Comparison of ENCODE assay signal across 16 cellular contexts in the genomic region with DNA sequence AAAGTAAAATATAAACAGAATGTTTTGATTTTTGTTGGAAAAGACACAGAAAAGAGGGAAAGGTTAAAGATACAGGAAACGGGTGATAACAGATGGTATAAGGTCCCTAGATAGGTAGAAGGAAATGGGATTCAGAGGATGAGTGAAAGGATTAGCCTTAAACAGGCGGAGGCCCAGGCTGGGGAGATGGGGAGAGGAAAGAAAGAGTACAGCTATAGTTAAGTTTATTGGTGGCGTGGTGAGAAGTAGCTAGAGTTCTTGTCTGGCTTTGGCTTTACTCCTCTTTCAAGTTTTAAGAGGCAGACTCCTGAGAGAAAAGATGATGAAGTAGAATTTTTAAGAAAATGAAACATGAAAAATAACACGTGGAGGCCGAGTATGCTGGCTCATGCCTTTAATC. TPM values are rescaled to one million over a fixed set of nuclear protein-coding genes. Genes with fewer than 3 reads are reported as not detected.
DNase-seq lines count a peak whose midpoint lies in the region; ATAC-seq and TF ChIP-seq lines count a peak whose summit lies in the region.
"Had no signal": no experiment of that assay in that cellular context is flagged by ENCODE, and none has a peak within 500 bp of the region (broad histone marks: within the 10 kb centered on the region; RNA-seq: fewer than 3 reads in every experiment).

No MANE protein-coding gene starts in this region.

- peak; percentile 23; the same call in 1 of the 3 replicates for ATAC-seq in GM23338
- no peak for ATAC-seq in activated T-cell treated with anti-CD3 and anti-CD28 coated beads, Interleukin-2, amount 50 U/mL, for 4 hours
- ATAC-seq: activated CD4-positive, CD25-positive, alpha-beta regulatory T cell treated with anti-CD3 and anti-CD28 coated beads, Interleukin-2, amount 50 U/mL, for 24 hours; left cardiac atrium; pancreas had no signal

- peaks cover 4 to 88% (median 42%) of the 10 kb centered on the region in 11 experiments; a peak in 19 of 22 replicates for H3K36me3 ChIP-seq in BLaER1 treated with 17β-estradiol and CSF1 and Interleukin-3, amounts not matched to agents 10 nM and 100 nM
- H3K36me3 ChIP-seq in GM23338 (ENCODE audit: insufficient read depth) (no peaks in the 10 kb centered on the region), OCI-LY3 (replicated peaks; ENCODE audit: low read depth, low read length) (peaks cover 17% of the 10 kb centered on the region)
- H3K36me3 ChIP-seq: brain microvascular endothelial cell, pancreas, upper lobe of left lung had no signal

- H3K4me1 ChIP-seq in BLaER1 treated with 17β-estradiol and CSF1 and Interleukin-3, amounts not matched to agents 10 nM and 100 nM = peaks cover 15 to 40% (median 22%) of the 10 kb centered on the region in 10 experiments
- H3K4me1 ChIP-seq in GM23338 (ENCODE audit: insufficient read depth) (peaks cover 27% of the 10 kb centered on the region), OCI-LY3 (ENCODE audit: low read length) (peaks cover 30% of the 10 kb centered on the region)

- peak overlapping the region in 2 of 11 experiments; percentile 2 to 8; a peak in 4 of 22 replicates for H3K9ac ChIP-seq in BLaER1 treated with 17β-estradiol and CSF1 and Interleukin-3, amounts not matched to agents 10 nM and 100 nM
- peak overlapping the region; percentile 44; the same call in 1 of the 2 replicates for H3K9ac ChIP-seq in OCI-LY3 (ENCODE audit: low read length)

- H3K4me2 ChIP-seq in BLaER1 treated with 17β-estradiol and CSF1 and Interleukin-3, amounts not matched to agents 10 nM and 100 nM = peak overlapping the region; percentile 5 to 74 (median 53); a peak in 19 of 22 replicates
- H3K4me2 ChIP-seq in GM23338 (no peak overlapping the region), OCI-LY3 (ENCODE audit: low read length) (peak overlapping the region; percentile 63)

- TF ChIP-seq CTCF in GM23338 (conservative IDR thresholded peaks at IDR 0.05; ENCODE audit: low read depth in 2 of 2) (no peak), OCI-LY3 (IDR thresholded peaks at IDR 0.05; ENCODE audit: low read depth, low read length) (no peak), glutamatergic neuron (IDR thresholded peaks at IDR 0.05; ENCODE audit: partially characterized antibody, unreplicated experiment) (no peak)

- H2AFZ ChIP-seq in GM23338 (no peak overlapping the region), OCI-LY3 (ENCODE audit: low read depth, low read length) (no peak overlapping the region)

- no peaks in the 10 kb centered on the region for H3K27me3 ChIP-seq in BLaER1 treated with 17β-estradiol and CSF1 and Interleukin-3, amounts not matched to agents 10 nM and 100 nM
- H3K27me3 ChIP-seq in GM23338 (ENCODE audit: insufficient read depth) (no peaks in the 10 kb centered on the region), OCI-LY3 (ENCODE audit: low read depth, low read length) (no peaks in the 10 kb centered on the region)
- H3K27me3 ChIP-seq: brain microvascular endothelial cell, pancreas, upper lobe of left lung had no signal

- peak; percentile 23 for DNase-seq in GM23338 (ENCODE audit: low spot score)
- no peak for DNase-seq in glutamatergic neuron
- DNase-seq in activated CD8-positive, alpha-beta memory T cell treated with anti-CD3 and anti-CD28 coated beads for 24 hours = no peak
- no peak for DNase-seq in Ammon's horn (ENCODE audit: low spot score)
- no peak for DNase-seq in NCI-H187 treated with DMSO at 0.1 percent for 48 hours (lab: John Stamatoyannopoulos, UW)
- no peak for DNase-seq in activated T-cell treated with anti-CD3 and anti-CD28 coated beads, Interleukin-2, amount 50 U/mL, for 4 hours
- DNase-seq: brain microvascular endothelial cell, left cardiac atrium, NCI-H1694 treated with DMSO at 0.1 percent for 48 hours, pancreas, small intestine, upper lobe of left lung had no signal

- H3K27me3 Mint-ChIP-seq in GM23338 (ENCODE audit: insufficient read depth, low read depth, poor library complexity) (no peaks in the 10 kb centered on the region), glutamatergic neuron (ENCODE audit: unreplicated experiment) (no peaks in the 10 kb centered on the region)
- no peaks in the 10 kb centered on the region for H3K27me3 Mint-ChIP-seq in activated T-cell treated with anti-CD3 and anti-CD28 coated beads, Interleukin-2, amount 50 U/mL, for 4 hours (ENCODE audit: low read depth)
- H3K27me3 Mint-ChIP-seq: activated naive CD4-positive, alpha-beta T cell treated with anti-CD3 and anti-CD28 coated beads, Interleukin-2, amount 50 U/mL, for 24 hours had no signal

- H3K9me3 ChIP-seq in BLaER1 treated with 17β-estradiol and CSF1 and Interleukin-3, amounts not matched to agents 10 nM and 100 nM (replicated peaks in 1 of 11) = peaks cover 11 to 37% (median 23%) of the 10 kb centered on the region in 11 experiments
- H3K9me3 ChIP-seq in OCI-LY3 (ENCODE audit: insufficient read depth, low read length) = 0 out of 2 replicates have a peak, but pooled peaks cover 3% of the 10 kb centered on the region
- H3K9me3 ChIP-seq: pancreas, upper lobe of left lung had no signal

- peaks cover 29% of the 10 kb centered on the region for H3K36me3 Mint-ChIP-seq in GM23338 (ENCODE audit: low read depth)
- H3K36me3 Mint-ChIP-seq in glutamatergic neuron (ENCODE audit: unreplicated experiment) = peaks cover 11% of the 10 kb centered on the region
- peaks cover 36% of the 10 kb centered on the region for H3K36me3 Mint-ChIP-seq in activated T-cell treated with anti-CD3 and anti-CD28 coated beads, Interleukin-2, amount 50 U/mL, for 4 hours (ENCODE audit: insufficient read depth)

- peaks cover 15% of the 10 kb centered on the region for H3K9me3 Mint-ChIP-seq in GM23338
- H3K9me3 Mint-ChIP-seq in glutamatergic neuron (ENCODE audit: unreplicated experiment) = no peaks in the 10 kb centered on the region
- H3K9me3 Mint-ChIP-seq in activated T-cell treated with anti-CD3 and anti-CD28 coated beads, Interleukin-2, amount 50 U/mL, for 4 hours = peaks cover 4% of the 10 kb centered on the region
- H3K9me3 Mint-ChIP-seq: activated naive CD4-positive, alpha-beta T cell treated with anti-CD3 and anti-CD28 coated beads, Interleukin-2, amount 50 U/mL, for 24 hours had no signal

- H3K79me2 ChIP-seq in GM23338 (replicated peaks; ENCODE audit: insufficient read depth) (peaks cover 96% of the 10 kb centered on the region), OCI-LY3 (ENCODE audit: low read length) (peaks cover 91% of the 10 kb centered on the region)

- no peaks in the 10 kb centered on the region for H3K9me2 ChIP-seq in GM23338 (ENCODE audit: insufficient read depth)

- no peak overlapping the region; the same call in 2 of the 3 replicates for H3K4me3 Mint-ChIP-seq in GM23338
- no peak overlapping the region for H3K4me3 Mint-ChIP-seq in glutamatergic neuron (ENCODE audit: unreplicated experiment)
- no peak overlapping the region for H3K4me3 Mint-ChIP-seq in activated T-cell treated with anti-CD3 and anti-CD28 coated beads, Interleukin-2, amount 50 U/mL, for 4 hours
- H3K4me3 Mint-ChIP-seq: activated naive CD4-positive, alpha-beta T cell treated with anti-CD3 and anti-CD28 coated beads, Interleukin-2, amount 50 U/mL, for 24 hours had no signal

- no peak overlapping the region for H3K4me3 ChIP-seq in BLaER1 treated with 17β-estradiol and CSF1 and Interleukin-3, amounts not matched to agents 10 nM and 100 nM
- H3K4me3 ChIP-seq in GM23338 (no peak overlapping the region), OCI-LY3 (ENCODE audit: low read length) (peak overlapping the region; percentile 29; the same call in 1 of the 2 replicates)
- H3K4me3 ChIP-seq: pancreas, upper lobe of left lung had no signal

- H4K20me1 ChIP-seq in BLaER1 treated with 17β-estradiol and CSF1 and Interleukin-3, amounts not matched to agents 10 nM and 100 nM = peaks cover 0 to 75% (median 46%) of the 10 kb centered on the region in 11 experiments; a peak in 11 of 22 replicates
- H4K20me1 ChIP-seq in GM23338 (replicated peaks; ENCODE audit: insufficient read depth) (peaks cover 3% of the 10 kb centered on the region; the same call in 1 of the 2 replicates), OCI-LY3 (ENCODE audit: insufficient read depth, low read length) (peaks cover 11% of the 10 kb centered on the region; the same call in 1 of the 2 replicates)

- peak overlapping the region in 4 of 11 experiments; percentile 21 to 47 (median 32); a peak in 5 of 22 replicates for H3K27ac ChIP-seq in BLaER1 treated with 17β-estradiol and CSF1 and Interleukin-3, amounts not matched to agents 10 nM and 100 nM
- H3K27ac ChIP-seq in GM23338 (ENCODE audit: low read depth) = 0 out of 2 replicates have a peak overlapping the region, but pooled peaks have one; percentile 39
- peak overlapping the region; percentile 71 for H3K27ac ChIP-seq in OCI-LY3 (ENCODE audit: low read length)
- H3K27ac ChIP-seq: brain microvascular endothelial cell, pancreas, upper lobe of left lung had no signal

- H3F3A ChIP-seq in GM23338 (replicated peaks; ENCODE audit: low read depth) = peaks cover 5% of the 10 kb centered on the region; the same call in 1 of the 2 replicates

- H3K4me1 Mint-ChIP-seq in GM23338 (peaks cover 35% of the 10 kb centered on the region), glutamatergic neuron (ENCODE audit: low read depth, unreplicated experiment) (peaks cover 9% of the 10 kb centered on the region)
- peaks cover 58% of the 10 kb centered on the region for H3K4me1 Mint-ChIP-seq in activated T-cell treated with anti-CD3 and anti-CD28 coated beads, Interleukin-2, amount 50 U/mL, for 4 hours (ENCODE audit: low read depth)

- no peak overlapping the region; the same call in 1 of the 2 replicates for H3K27ac Mint-ChIP-seq in GM23338
- H3K27ac Mint-ChIP-seq in glutamatergic neuron (ENCODE audit: unreplicated experiment) = peak overlapping the region; percentile 50

RNA-seq across cellular contexts. Expression of a gene that starts 13.7 kb away (rescaled TPM):
- 102 and 104 TPM in 2 replicates for total RNA-seq in GM23338 (2014; rRNA removed; shearing (Covaris generic))
- 57.9 and 61.2 TPM in 2 replicates for polyA plus RNA-seq in GM23338 (2016; fragmentation: Nextera tagmentation; extraction: Ambion mirVana)
- 23.3 TPM for total RNA-seq in glutamatergic neuron (ENCODE audit: unreplicated experiment)
- total RNA-seq in activated T-cell treated with anti-CD3 and anti-CD28 coated beads, Interleukin-2, amount 50 U/mL, for 4 hours = 10 to 100 TPM; 31.6 to 32.7 (median 31.6) TPM
